In genomic region chr12:42172811-42173210, GRCh38 we compare ENCODE assay signal across 20 cellular contexts. TPM values are rescaled to one million over a fixed set of nuclear protein-coding genes. Genes with fewer than 3 reads are reported as not detected.
DNase-seq lines count a peak whose midpoint lies in the region; ATAC-seq and TF ChIP-seq lines count a peak whose summit lies in the region.
"Had no signal": no experiment of that assay in that cellular context is flagged by ENCODE, and none has a peak within 500 bp of the region (broad histone marks: within the 10 kb centered on the region; RNA-seq: fewer than 3 reads in every experiment).

No MANE protein-coding gene starts in this region.

- no peaks in the 10 kb centered on the region for H3K4me1 ChIP-seq in HEK293 (ENCODE audit: control insufficient read depth, insufficient read depth, low read length)
- H3K4me1 ChIP-seq: ascending aorta, prostate gland had no signal

- peaks cover 0 to 2% (median 0%) of the 10 kb centered on the region in 3 donors for H3K27me3 Mint-ChIP-seq in CD14-positive monocyte (ENCODE audit: low read depth in 3 of 3)
- no peaks in the 10 kb centered on the region for H3K27me3 Mint-ChIP-seq in central memory CD8-positive, alpha-beta T cell
- H3K27me3 Mint-ChIP-seq: activated naive CD8-positive, alpha-beta T cell treated with anti-CD3 and anti-CD28 coated beads for 36 hours; T-cell had no signal

- H3K4me3 ChIP-seq in HEK293 (ENCODE audit: low read depth, low read length) = no peak overlapping the region
- H3K4me3 ChIP-seq: ascending aorta, prostate gland, thoracic aorta had no signal

- H3K27ac Mint-ChIP-seq in CD14-positive monocyte = peak overlapping the region in 4 of 7 donors; percentile 4 to 8 (median 7)
- peak overlapping the region; percentile 19 for H3K27ac Mint-ChIP-seq in central memory CD8-positive, alpha-beta T cell (ENCODE audit: low read depth)
- H3K27ac Mint-ChIP-seq: activated naive CD8-positive, alpha-beta T cell treated with anti-CD3 and anti-CD28 coated beads for 36 hours; H9; T-cell had no signal

- no peak overlapping the region for H3K4me3 Mint-ChIP-seq in CD14-positive monocyte
- no peak overlapping the region for H3K4me3 Mint-ChIP-seq in central memory CD8-positive, alpha-beta T cell
- H3K4me3 Mint-ChIP-seq: activated naive CD8-positive, alpha-beta T cell treated with anti-CD3 and anti-CD28 coated beads for 36 hours; H9; T-cell had no signal

- intact Hi-C loops in CD14-positive monocyte (cut with micrococcal nuclease) = no loop called here

- peaks cover 25 to 52% of the 10 kb centered on the region in 2 donors for H3K36me3 Mint-ChIP-seq in CD14-positive monocyte
- H3K36me3 Mint-ChIP-seq in central memory CD8-positive, alpha-beta T cell (ENCODE audit: insufficient read depth) = peaks cover 3% of the 10 kb centered on the region

- no peak for TF ChIP-seq CTCF in CD14-positive monocyte (IDR thresholded peaks at IDR 0.05)
- no peak for TF ChIP-seq CTCF in HEK293 (tag by site-specific recombination; IDR thresholded peaks at IDR 0.05)

- no peak for ATAC-seq in central memory CD8-positive, alpha-beta T cell (replicated peaks; ENCODE audit: extremely low read depth, poor library complexity, severe bottlenecking)
- ATAC-seq in HG03460 (IDR thresholded peaks at IDR 0.05; ENCODE audit: unreplicated experiment) (no peak), HG03520 (IDR thresholded peaks at IDR 0.05; ENCODE audit: unreplicated experiment) (no peak)
- ATAC-seq: stimulated activated naive CD8-positive, alpha-beta T cell treated with anti-CD3 and anti-CD28 coated beads, Interleukin-15, Interleukin-2, amounts not matched to agents 100 U/mL and 50 U/mL, for 24 hours; T-cell had no signal

- no peak for DNase-seq in CD14-positive monocyte (ENCODE audit: low spot score)
- peak; percentile 60 for DNase-seq in NOMO-1 treated with DMSO at 0.1 percent for 48 hours (lab: John Stamatoyannopoulos, UW; ENCODE audit: unreplicated experiment)
- no peak for DNase-seq in central memory CD8-positive, alpha-beta T cell (ENCODE audit: low spot score in 2 of 2)
- no peak for DNase-seq in NCI-H69 (lab: John Stamatoyannopoulos, UW)
- DNase-seq: activated CD4-positive, alpha-beta T cell treated with anti-CD3 and anti-CD28 coated beads, Interleukin-2, amount 50 U/mL, for 1 hour; activated naive CD8-positive, alpha-beta T cell treated with anti-CD3 and anti-CD28 coated beads for 36 hours; EL; H9; NCI-H510A treated with DMSO at 0.1 percent for 48 hours; stimulated activated CD4-positive, alpha-beta T cell treated with anti-CD3 and anti-CD28 coated beads, Interleukin-15, amount 100 ng/mL, for 24 hours; stimulated activated naive CD8-positive, alpha-beta T cell treated with anti-CD3 and anti-CD28 coated beads, Interleukin-15, Interleukin-2, amounts not matched to agents 100 U/mL and 50 U/mL, for 24 hours; T-cell; WERI-Rb-1 had no signal

- POLR2A ChIA-PET in HEK293 (lab: Yijun Ruan, JAX) = no interaction called here

- peaks cover 2 to 9% of the 10 kb centered on the region in 2 experiments; a peak in 2 of 3 replicates for H3K36me3 ChIP-seq in HEK293 (ENCODE audit: control insufficient read depth in 2 of 2, insufficient read depth in 1 of 2, low read length in 2 of 2)
- H3K36me3 ChIP-seq: prostate gland, thoracic aorta had no signal

- peaks cover 30% of the 10 kb centered on the region for H3K4me1 Mint-ChIP-seq in CD14-positive monocyte
- peaks cover 44% of the 10 kb centered on the region for H3K4me1 Mint-ChIP-seq in central memory CD8-positive, alpha-beta T cell

- H3K9me3 Mint-ChIP-seq in CD14-positive monocyte = peaks cover 0 to 5% (median 2%) of the 10 kb centered on the region in 7 donors
- H3K9me3 Mint-ChIP-seq in central memory CD8-positive, alpha-beta T cell = peaks cover 4% of the 10 kb centered on the region

- no peaks in the 10 kb centered on the region for H3K9me3 ChIP-seq in HEK293 (ENCODE audit: control insufficient read depth, insufficient read depth, low read depth, low read length)
- H3K9me3 ChIP-seq: ascending aorta, prostate gland, thoracic aorta had no signal

- no peak overlapping the region for H3K27ac ChIP-seq in HEK293 (ENCODE audit: extremely low read depth, low read depth, low read length)
- H3K27ac ChIP-seq: ascending aorta, C4-2B, prostate gland, thoracic aorta, WERI-Rb-1 had no signal

- CTCF ChIA-PET in HEK293 (lab: Yijun Ruan, JAX) = no interaction called here

TF ChIP-seq in HEK293, 187 proteins besides CTCF, POLR2A, EP300 and RAD21:
- TF ChIP-seq ZNF596 (tag by site-specific recombination; IDR thresholded peaks at IDR 0.05) = peak; percentile 90
- no peak for TF ChIP-seq KLF1 (tag by site-specific recombination; IDR thresholded peaks at IDR 0.05)
- TF ChIP-seq ZNF473 (tag by site-specific recombination; IDR thresholded peaks at IDR 0.05) = no peak
- no peak for TF ChIP-seq ZNF302 (tag by site-specific recombination; IDR thresholded peaks at IDR 0.05; ENCODE audit: low read depth)

RNA-seq across cellular contexts. Expression of gene GXYLT1, which starts 28.1 kb away (rescaled TPM):
- polyA plus RNA-seq in CD14-positive monocyte = 1 to 10 TPM; 4.9 to 7.1 TPM
